Comparison of ENCODE assay signal across 9 cellular contexts in the genomic region with DNA sequence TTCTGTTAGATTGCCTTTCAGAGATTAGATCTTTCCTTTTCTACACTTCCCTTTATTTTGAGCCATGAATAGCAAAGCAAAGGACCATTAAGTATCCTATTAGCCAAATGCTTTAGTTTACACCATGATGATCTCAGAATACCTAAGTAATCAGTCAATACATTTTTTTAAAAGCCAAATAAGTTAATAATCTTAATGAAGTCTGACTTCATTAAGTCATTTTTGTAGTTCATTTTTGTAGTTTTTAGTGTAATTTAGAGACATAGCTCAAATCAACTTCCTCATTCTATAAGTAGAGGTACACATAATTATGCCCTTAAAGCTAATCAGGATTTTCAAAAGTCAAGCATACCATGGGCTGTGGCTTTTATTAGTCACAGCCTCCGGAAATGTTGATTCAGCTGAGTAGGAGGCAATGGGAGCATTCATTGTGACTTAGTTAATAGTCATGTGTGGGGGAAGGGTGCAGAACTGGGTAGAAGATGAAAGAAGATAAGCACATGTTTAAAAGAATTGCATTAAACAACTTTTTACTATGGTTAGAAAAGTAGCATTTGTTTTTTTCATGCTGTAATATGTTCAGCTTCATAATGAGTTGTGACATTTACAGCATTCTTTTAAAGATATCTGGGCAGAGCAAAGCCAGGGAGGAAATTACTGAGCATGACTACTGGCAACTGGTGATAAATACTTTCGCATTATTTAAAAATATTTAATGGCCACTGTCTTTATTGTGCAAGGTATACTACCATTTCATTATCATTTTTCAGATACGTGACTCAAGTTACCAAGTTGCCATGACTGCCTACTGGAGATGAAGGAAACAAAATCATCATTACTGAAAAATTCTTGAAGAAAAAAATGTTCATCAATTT. TPM values are rescaled to one million over a fixed set of nuclear protein-coding genes. Genes with fewer than 3 reads are reported as not detected.
DNase-seq lines count a peak whose midpoint lies in the region; ATAC-seq and TF ChIP-seq lines count a peak whose summit lies in the region.
"Had no signal": no experiment of that assay in that cellular context is flagged by ENCODE, and none has a peak within 500 bp of the region (broad histone marks: within the 10 kb centered on the region; RNA-seq: fewer than 3 reads in every experiment).

No MANE protein-coding gene starts in this region.

- intact Hi-C loops in sigmoid colon (cut with DNase I), result no loop called here

- CTCF ChIA-PET in GM10248 (lab: Yijun Ruan, JAX), result interaction anchor here (1.0 to 5.9 kb wide), 4 partner anchors 9 to 58 kb away, joined by 3 to 22 read pairs (median 12); partner anchors contain the start of gene CCDC71L
- CTCF ChIA-PET in activated CD4-positive, alpha-beta memory T cell treated with anti-CD3 and anti-CD28 coated beads, Interleukin-2, amount 10 ng/mL, durations not matched to agents 7 days and 5 days (lab: Charles Lee), result interaction anchor here (0.9 to 5.5 kb wide), 4 partner anchors 14 to 59 kb away, joined by 3 to 39 read pairs (median 19); partner anchors contain the start of gene CCDC71L

- no peak for TF ChIP-seq POLR2A in sigmoid colon (IDR thresholded peaks at IDR 0.05)

- H3K4me1 ChIP-seq in sigmoid colon, result peaks cover 0 to 22% (median 15%) of the 10 kb centered on the region in 4 donors

- H3K9me3 Mint-ChIP-seq in activated CD4-positive, alpha-beta memory T cell treated with anti-CD3 and anti-CD28 coated beads, Interleukin-2, amount 10 ng/mL, durations not matched to agents 7 days and 5 days, result peaks cover 2% of the 10 kb centered on the region

- no peak overlapping the region for H3K4me3 Mint-ChIP-seq in activated CD4-positive, alpha-beta memory T cell treated with anti-CD3 and anti-CD28 coated beads, Interleukin-2, amount 10 ng/mL, durations not matched to agents 7 days and 5 days

- H3K27ac ChIP-seq in sigmoid colon, result peak overlapping the region in 3 of 4 donors; percentile 28 to 44 (median 35)
- H3K27ac ChIP-seq in WERI-Rb-1, result no peak overlapping the region
- H3K27ac ChIP-seq: cardiac muscle cell had no signal

- 26 to 48% methylated on average over 3 of the region's 3 CpGs for WGBS in sigmoid colon, 2 donors

- no peak for TF ChIP-seq CTCF in GM10248 (IDR thresholded peaks at IDR 0.05; ENCODE audit: control extremely low read depth, extremely low read depth, low read depth, missing control alignments)
- TF ChIP-seq CTCF in sigmoid colon (IDR thresholded peaks at IDR 0.05), result no peak
- no peak for TF ChIP-seq CTCF in WERI-Rb-1 (IDR thresholded peaks at IDR 0.05; ENCODE audit: low read depth, low read length)

- peaks cover 20% of the 10 kb centered on the region for H3K4me1 Mint-ChIP-seq in activated CD4-positive, alpha-beta memory T cell treated with anti-CD3 and anti-CD28 coated beads, Interleukin-2, amount 10 ng/mL, durations not matched to agents 7 days and 5 days

- no peak overlapping the region for H3K27ac Mint-ChIP-seq in activated CD4-positive, alpha-beta memory T cell treated with anti-CD3 and anti-CD28 coated beads, Interleukin-2, amount 10 ng/mL, durations not matched to agents 7 days and 5 days

- H3K36me3 ChIP-seq in sigmoid colon (no peaks in the 10 kb centered on the region), WERI-Rb-1 (no peaks in the 10 kb centered on the region)
- H3K36me3 ChIP-seq: cardiac muscle cell had no signal

- H3K4me3 ChIP-seq in sigmoid colon (no peak overlapping the region), WERI-Rb-1 (ENCODE audit: low read depth, low read length) (no peak overlapping the region)
- H3K4me3 ChIP-seq: cardiac muscle cell had no signal

- POLR2A ChIA-PET in GM10248 (lab: Yijun Ruan, JAX), result no interaction called here
- POLR2A ChIA-PET in activated CD4-positive, alpha-beta memory T cell treated with anti-CD3 and anti-CD28 coated beads, Interleukin-2, amount 10 ng/mL, durations not matched to agents 7 days and 5 days (lab: Charles Lee), result interaction anchor here (1.2 to 3.9 kb wide), 10 partner anchors 13 to 1186 kb away, joined by 3 to 19 read pairs (median 9); partner anchors contain the start of genes CCDC71L, HBP1, NAMPT and RINT1

- H3K27me3 Mint-ChIP-seq in activated CD4-positive, alpha-beta memory T cell treated with anti-CD3 and anti-CD28 coated beads, Interleukin-2, amount 10 ng/mL, durations not matched to agents 7 days and 5 days, result no peaks in the 10 kb centered on the region

- peaks cover 17% of the 10 kb centered on the region for H3K36me3 Mint-ChIP-seq in activated CD4-positive, alpha-beta memory T cell treated with anti-CD3 and anti-CD28 coated beads, Interleukin-2, amount 10 ng/mL, durations not matched to agents 7 days and 5 days (ENCODE audit: low read depth)

- ATAC-seq in HG02642 (IDR thresholded peaks at IDR 0.05; ENCODE audit: poor library complexity, unreplicated experiment), result peak; percentile 75

- no peaks in the 10 kb centered on the region for H3K27me3 ChIP-seq in sigmoid colon
- H3K27me3 ChIP-seq in WERI-Rb-1 (ENCODE audit: insufficient read depth, low read depth, severe bottlenecking), result peaks cover 8% of the 10 kb centered on the region
- H3K27me3 ChIP-seq: cardiac muscle cell had no signal

- peak in 1 of 4 donors; percentile 23 for TF ChIP-seq EP300 in sigmoid colon (IDR thresholded peaks at IDR 0.05)

- peak; percentile 43 for DNase-seq in GM10248 (ENCODE audit: extremely low spot score)
- DNase-seq in NCI-H226, result peak; percentile 94
- peak; percentile 75 for DNase-seq in activated CD4-positive, alpha-beta memory T cell treated with anti-CD3 and anti-CD28 coated beads, Interleukin-2, amount 10 ng/mL, durations not matched to agents 7 days and 5 days
- DNase-seq in fibroblast of gingiva (ENCODE audit: low read depth), result peak; percentile 97
- no peak for DNase-seq in sigmoid colon
- DNase-seq in WERI-Rb-1, result no peak
- DNase-seq in DMS79 treated with DMSO at 0.1 percent for 48 hours (lab: John Stamatoyannopoulos, UW), result no peak

- H3K9me3 ChIP-seq in sigmoid colon (no peaks in the 10 kb centered on the region), WERI-Rb-1 (ENCODE audit: severe bottlenecking) (no peaks in the 10 kb centered on the region)

RNA-seq across cellular contexts. Expression of gene CCDC71L, which starts 57.3 kb away (rescaled TPM):
- total RNA-seq in activated CD4-positive, alpha-beta memory T cell treated with anti-CD3 and anti-CD28 coated beads, Interleukin-2, amount 10 ng/mL, durations not matched to agents 7 days and 5 days, result 10 to 100 TPM; 22.1 to 25.5 TPM
- total RNA-seq in sigmoid colon, result 10 to 100 TPM; 13.9 to 84.0 (median 36.6) TPM
- polyA plus RNA-seq in sigmoid colon, result 10 to 100 TPM in 2 of 3 donors, 1 to 10 TPM in 1; 8.3 to 21.3 (median 15.0) TPM

Comparison
In these comparisons a context has a peak if more than half of its experiments do, and no peak if none do; other contexts are left out.
1. DNase-seq: peak in GM10248 (single experiment), NCI-H226 (single experiment), activated CD4-positive, alpha-beta memory T cell treated with anti-CD3 and anti-CD28 coated beads, Interleukin-2, amount 10 ng/mL, durations not matched to agents 7 days and 5 days (single experiment) and fibroblast of gingiva (single experiment); none in sigmoid colon (single experiment), WERI-Rb-1 (single experiment) and DMS79 treated with DMSO at 0.1 percent for 48 hours (single experiment).